ENCODE assay signal across 1 cellular context in genomic region chr1:151539321-151540020, GRCh38.
TF ChIP-seq lines count a peak whose summit lies in the region.

No MANE protein-coding gene starts in this region.

TF ChIP-seq in endothelial cell of umbilical vein, 7 proteins besides CTCF, POLR2A, EP300 and RAD21 (continued from another document):
- TF ChIP-seq EZH2 (IDR thresholded peaks at IDR 0.05; ENCODE audit: borderline replicate concordance, low read depth, low read length, severe bottlenecking) (no peak), JUN (IDR thresholded peaks at IDR 0.05; ENCODE audit: borderline replicate concordance, insufficient read depth, insufficient read length, low read depth) (no peak), GATA2 (IDR thresholded peaks at IDR 0.05; ENCODE audit: insufficient read depth, insufficient read length, low read depth, low read length) (no peak)
